ENCODE assay signal across 31 cellular contexts in the genomic region with DNA sequence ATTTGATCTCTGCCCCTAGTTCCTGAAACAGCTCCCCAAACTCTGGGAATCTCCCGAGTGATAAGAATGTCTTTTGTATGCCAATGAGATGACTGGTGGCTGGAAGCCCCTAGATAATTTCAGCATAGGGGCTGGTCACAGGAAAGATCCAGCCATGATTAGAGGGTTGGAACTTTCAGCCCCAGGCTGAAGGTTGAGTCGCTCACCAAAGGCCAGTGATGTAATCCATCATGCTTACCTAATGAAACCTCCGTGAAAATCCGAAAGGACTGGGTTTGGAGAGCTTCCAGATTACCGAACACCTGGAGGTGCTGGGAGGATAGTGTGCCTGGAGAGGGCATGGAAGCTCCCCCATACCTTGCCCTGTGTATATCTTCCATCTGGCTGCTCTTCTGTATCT. TPM values are rescaled to one million over a fixed set of nuclear protein-coding genes. Genes with fewer than 3 reads are reported as not detected.
DNase-seq lines count a peak whose midpoint lies in the region; ATAC-seq, FAIRE-seq and TF ChIP-seq lines count a peak whose summit lies in the region.
"Had no signal": no experiment of that assay in that cellular context is flagged by ENCODE, and none has a peak within 500 bp of the region (broad histone marks: within the 10 kb centered on the region; RNA-seq: fewer than 3 reads in every experiment).

No MANE protein-coding gene starts in this region.

- no peaks in the 10 kb centered on the region for H3K36me3 Mint-ChIP-seq in stimulated activated naive CD8-positive, alpha-beta T cell treated with anti-CD3 and anti-CD28 coated beads, Interleukin-15, Interleukin-2, amounts not matched to agents 100 ng/mL and 50 ng/mL, for 24 hours (ENCODE audit: low read depth)
- H3K36me3 Mint-ChIP-seq: activated naive CD4-positive, alpha-beta T cell treated with anti-CD3 and anti-CD28 coated beads, Interleukin-2, amount 50 U/mL, for 24 hours; CD4-positive, alpha-beta memory T cell; memory B cell; type B pancreatic cell had no signal

- no peak overlapping the region for H3K4me3 ChIP-seq in right atrium auricular region

- peaks cover 57% of the 10 kb centered on the region for H3K27me3 Mint-ChIP-seq in stimulated activated naive CD8-positive, alpha-beta T cell treated with anti-CD3 and anti-CD28 coated beads, Interleukin-15, Interleukin-2, amounts not matched to agents 100 ng/mL and 50 ng/mL, for 24 hours

- FAIRE-seq in urothelium cell line (lab: Jason Lieb, UNC) = no peak
- FAIRE-seq: endometrium, G401.6, GM18507, H1, RCC 7860 had no signal

- H3K36me3 ChIP-seq in right atrium auricular region = no peaks in the 10 kb centered on the region

- H3K4me1 Mint-ChIP-seq in stimulated activated naive CD8-positive, alpha-beta T cell treated with anti-CD3 and anti-CD28 coated beads, Interleukin-15, Interleukin-2, amounts not matched to agents 100 ng/mL and 50 ng/mL, for 24 hours (ENCODE audit: low read depth) = peaks cover 46% of the 10 kb centered on the region
- H3K4me1 Mint-ChIP-seq: activated naive CD4-positive, alpha-beta T cell treated with anti-CD3 and anti-CD28 coated beads, Interleukin-2, amount 50 U/mL, for 24 hours; activated T-helper 17 cell treated with anti-CD3 and anti-CD28 coated beads, Interleukin-2, amount 50 U/mL, for 72 hours; CD4-positive, alpha-beta memory T cell had no signal

- H3K9me3 ChIP-seq in right atrium auricular region = peaks cover 0 to 12% of the 10 kb centered on the region in 2 donors

- H3K4me3 Mint-ChIP-seq in stimulated activated naive CD8-positive, alpha-beta T cell treated with anti-CD3 and anti-CD28 coated beads, Interleukin-15, Interleukin-2, amounts not matched to agents 100 ng/mL and 50 ng/mL, for 24 hours = no peak overlapping the region
- H3K4me3 Mint-ChIP-seq: activated naive CD4-positive, alpha-beta T cell treated with anti-CD3 and anti-CD28 coated beads, Interleukin-2, amount 50 U/mL, for 24 hours; activated T-helper 17 cell treated with anti-CD3 and anti-CD28 coated beads, Interleukin-2, amount 50 U/mL, for 72 hours; CD4-positive, alpha-beta memory T cell; dendritic cell treated with granulocyte-macrophage colony-stimulating factor and Interleukin-4, amounts not matched to agents 40 ng/mL and 50 ng/mL, for 4 days; memory B cell; T-helper 1 cell treated with Interleukin-12 subunit alpha and Interleukin-12 subunit beta and Interleukin-4 antibody, amounts not matched to agents 30 μg/mL and 1 μg/mL, for 36 hours; type B pancreatic cell had no signal

- no peaks in the 10 kb centered on the region for H3K27me3 ChIP-seq in right atrium auricular region

- H3K4me1 ChIP-seq in right atrium auricular region = peaks cover 0 to 10% of the 10 kb centered on the region in 2 donors

- ATAC-seq in stimulated activated naive CD8-positive, alpha-beta T cell treated with anti-CD3 and anti-CD28 coated beads, Interleukin-15, Interleukin-2, amounts not matched to agents 100 U/mL and 50 U/mL, for 24 hours = no peak
- no peak for ATAC-seq in GM21423 (IDR thresholded peaks at IDR 0.05; ENCODE audit: unreplicated experiment)
- ATAC-seq: activated T-helper 17 cell treated with anti-CD3 and anti-CD28 coated beads, Interleukin-2, amount 50 U/mL, for 72 hours had no signal

- no peaks in the 10 kb centered on the region for H3K9me3 Mint-ChIP-seq in stimulated activated naive CD8-positive, alpha-beta T cell treated with anti-CD3 and anti-CD28 coated beads, Interleukin-15, Interleukin-2, amounts not matched to agents 100 ng/mL and 50 ng/mL, for 24 hours
- H3K9me3 Mint-ChIP-seq: activated naive CD4-positive, alpha-beta T cell treated with anti-CD3 and anti-CD28 coated beads, Interleukin-2, amount 50 U/mL, for 24 hours; activated T-helper 17 cell treated with anti-CD3 and anti-CD28 coated beads, Interleukin-2, amount 50 U/mL, for 72 hours; dendritic cell treated with granulocyte-macrophage colony-stimulating factor and Interleukin-4, amounts not matched to agents 40 ng/mL and 50 ng/mL, for 4 days had no signal

- peak overlapping the region; percentile 15 for H3K27ac Mint-ChIP-seq in stimulated activated naive CD8-positive, alpha-beta T cell treated with anti-CD3 and anti-CD28 coated beads, Interleukin-15, Interleukin-2, amounts not matched to agents 100 ng/mL and 50 ng/mL, for 24 hours
- H3K27ac Mint-ChIP-seq: activated T-helper 17 cell treated with anti-CD3 and anti-CD28 coated beads, Interleukin-2, amount 50 U/mL, for 72 hours; CD4-positive, alpha-beta memory T cell; dendritic cell treated with granulocyte-macrophage colony-stimulating factor and Interleukin-4, amounts not matched to agents 40 ng/mL and 50 ng/mL, for 4 days; memory B cell; T-helper 1 cell treated with Interleukin-12 subunit alpha and Interleukin-12 subunit beta and Interleukin-4 antibody, amounts not matched to agents 30 μg/mL and 1 μg/mL, for 36 hours; type B pancreatic cell had no signal

- H3K27ac ChIP-seq in epithelial cell of prostate (peak overlapping the region; percentile 42), right atrium auricular region (no peak overlapping the region)
- H3K27ac ChIP-seq: 22Rv1, KMS-11 had no signal

- DNase-seq in DMS53 (lab: John Stamatoyannopoulos, UW) (peak; percentile 45), DMS53 treated with DMSO at 0.1 percent for 48 hours (lab: John Stamatoyannopoulos, UW; ENCODE audit: unreplicated experiment) (no peak), epithelial cell of prostate (ENCODE audit: low read depth, low spot score) (peak; percentile 51), right atrium auricular region (ENCODE audit: low spot score) (no peak), urothelium cell line (ENCODE audit: low spot score) (no peak)
- no peak for DNase-seq in stimulated activated naive CD8-positive, alpha-beta T cell treated with anti-CD3 and anti-CD28 coated beads, Interleukin-15, Interleukin-2, amounts not matched to agents 100 U/mL and 50 U/mL, for 24 hours
- DNase-seq: activated CD4-positive, alpha-beta T cell treated with anti-CD3 and anti-CD28 coated beads for 4 hours; activated CD8-positive, alpha-beta memory T cell treated with anti-CD3 and anti-CD28 coated beads, Interleukin-2, amount 50 U/mL, for 4 hours; aorta; caudate nucleus; CD4-positive, alpha-beta memory T cell; DMS 273 treated with DMSO at 0.1 percent for 48 hours; MV-4-11; NCI-H187 treated with DMSO at 0.1 percent for 48 hours; NCI-H446; posterior cingulate gyrus had no signal

- no peak for TF ChIP-seq CTCF in right atrium auricular region (IDR thresholded peaks at IDR 0.05)

RNA-seq across cellular contexts. Expression of gene LRRC32, which starts 26.0 kb away (rescaled TPM):
- total RNA-seq in right atrium auricular region = 10 to 100 TPM; 37.9 to 56.0 TPM

Comparison
In these comparisons a context has a peak if more than half of its experiments do, and no peak if none do; other contexts are left out.
1. DNase-seq: peak in DMS53 (single experiment) and epithelial cell of prostate (single experiment); none in DMS53 treated with DMSO at 0.1 percent for 48 hours (single experiment), stimulated activated naive CD8-positive, alpha-beta T cell treated with anti-CD3 and anti-CD28 coated beads, Interleukin-15, Interleukin-2, amounts not matched to agents 100 U/mL and 50 U/mL, for 24 hours (single experiment), right atrium auricular region (single experiment) and urothelium cell line (single experiment).